In the genomic region with DNA sequence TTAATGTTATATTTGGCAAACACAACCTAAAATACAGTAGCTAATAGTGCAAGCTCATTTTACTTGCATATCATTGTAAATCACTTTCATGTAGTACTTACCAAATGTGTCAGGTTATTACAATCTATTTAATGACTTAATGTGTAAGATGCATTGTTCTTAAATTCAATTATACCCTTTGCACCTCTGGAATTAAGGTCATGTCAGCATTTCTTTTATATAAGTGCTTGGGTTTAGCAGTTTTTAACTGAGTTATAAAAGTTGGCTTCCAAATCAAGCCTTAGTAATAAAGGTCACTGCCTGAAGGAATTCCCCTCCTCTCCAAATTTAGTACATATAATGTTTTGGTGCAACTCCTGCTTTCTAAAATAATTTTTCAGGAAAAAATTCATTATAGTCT, we compare ENCODE assay signal across 34 cellular contexts. TPM values are rescaled to one million over a fixed set of nuclear protein-coding genes. Genes with fewer than 3 reads are reported as not detected.
"Had no signal": no experiment of that assay in that cellular context is flagged by ENCODE, and none has a peak within 500 bp of the region (broad histone marks: within the 10 kb centered on the region; RNA-seq: fewer than 3 reads in every experiment).

No MANE protein-coding gene starts in this region.

- H3K27ac ChIP-seq: neural progenitor cell, ovary, parathyroid adenoma, psoas muscle, skin epidermis, spleen, suprapubic skin, testis, tibial artery, transverse colon, upper lobe of right lung, uterus had no signal

- H3K27ac Mint-ChIP-seq: natural killer cell; nephron; neural progenitor cell; progenitor cell of endocrine pancreas; stimulated activated memory B cell treated with anti-CD40 and anti-IgM and Interleukin-4, amounts not matched to agents 10 μg/mL and 1 μg/mL and 100 μg/mL, for 72 hours; stimulated activated naive CD8-positive, alpha-beta T cell treated with anti-CD3 and anti-CD28 coated beads, Interleukin-15, amount 100 ng/mL, for 72 hours; type B pancreatic cell had no signal

- H3K9me3 ChIP-seq: ovary, psoas muscle, spleen, suprapubic skin, testis, tibial artery, transverse colon, upper lobe of right lung, uterus had no signal

- H3K27me3 Mint-ChIP-seq: progenitor cell of endocrine pancreas; stimulated activated memory B cell treated with anti-CD40 and anti-IgM and Interleukin-4, amounts not matched to agents 10 μg/mL and 1 μg/mL and 100 μg/mL, for 72 hours; type B pancreatic cell had no signal

- H3K4me1 Mint-ChIP-seq: natural killer cell; neural progenitor cell; stimulated activated memory B cell treated with anti-CD40 and anti-IgM and Interleukin-4, amounts not matched to agents 10 μg/mL and 1 μg/mL and 100 μg/mL, for 72 hours; stimulated activated naive CD8-positive, alpha-beta T cell treated with anti-CD3 and anti-CD28 coated beads, Interleukin-15, amount 100 ng/mL, for 72 hours had no signal

- DNase-seq: natural killer cell; occipital lobe; ovary; posterior cingulate gyrus; psoas muscle; right cardiac atrium; spleen; stimulated activated CD4-positive, alpha-beta T cell treated with anti-CD3 and anti-CD28 coated beads, Interleukin-12 subunit alpha, Interleukin-12 subunit beta, amount 100 ng/mL, for 4 hours; stimulated activated CD4-positive, alpha-beta T cell treated with anti-CD3 and anti-CD28 coated beads, Interleukin-1b, Interleukin-23, amount 100 ng/mL, for 48 hours; stimulated activated CD4-positive, alpha-beta T cell treated with anti-CD3 and anti-CD28 coated beads, Interleukin-4, amount 100 ng/mL, for 1 hour; stimulated activated CD4-positive, alpha-beta T cell treated with anti-CD3 and anti-CD28 coated beads, Interleukin-4, amount 100 ng/mL, for 4 hours; stimulated activated CD8-positive, alpha-beta memory T cell treated with anti-CD3 and anti-CD28 coated beads, Interleukin-4, amount 100 ng/mL, for 48 hours; stimulated activated naive CD4-positive, alpha-beta T cell; stimulated activated naive CD8-positive, alpha-beta T cell treated with anti-CD3 and anti-CD28 coated beads, Interleukin-15, amount 100 ng/mL, for 72 hours; stimulated activated naive CD8-positive, alpha-beta T cell treated with anti-CD3 and anti-CD28 coated beads, Interleukin-15, Interleukin-2, amounts not matched to agents 100 U/mL and 50 U/mL, for 24 hours; substantia nigra; testis; tibial artery; transverse colon; upper lobe of right lung; uterus had no signal

- H3K9ac ChIP-seq: neural progenitor cell, parathyroid adenoma had no signal

- H3K4me3 Mint-ChIP-seq: natural killer cell; nephron; neural progenitor cell; stimulated activated memory B cell treated with anti-CD40 and anti-IgM and Interleukin-4, amounts not matched to agents 10 μg/mL and 1 μg/mL and 100 μg/mL, for 72 hours; stimulated activated naive CD8-positive, alpha-beta T cell treated with anti-CD3 and anti-CD28 coated beads, Interleukin-15, amount 100 ng/mL, for 72 hours; type B pancreatic cell had no signal

- ATAC-seq: natural killer cell; psoas muscle; right cardiac atrium; sciatic nerve; stimulated activated memory B cell treated with anti-CD40 and anti-IgM and Interleukin-4, amounts not matched to agents 10 μg/mL and 1 μg/mL and 100 μg/mL, for 72 hours; stimulated activated naive CD8-positive, alpha-beta T cell treated with anti-CD3 and anti-CD28 coated beads, Interleukin-15, amount 100 ng/mL, for 72 hours; stimulated activated naive CD8-positive, alpha-beta T cell treated with anti-CD3 and anti-CD28 coated beads, Interleukin-15, Interleukin-2, amounts not matched to agents 100 U/mL and 50 U/mL, for 24 hours; upper lobe of right lung had no signal

- H3K79me2 ChIP-seq: parathyroid adenoma had no signal

- H3K36me3 Mint-ChIP-seq: natural killer cell; neural progenitor cell; stimulated activated memory B cell treated with anti-CD40 and anti-IgM and Interleukin-4, amounts not matched to agents 10 μg/mL and 1 μg/mL and 100 μg/mL, for 72 hours; type B pancreatic cell had no signal

- H3K4me2 ChIP-seq: neural progenitor cell, smooth muscle cell had no signal

- H3K27me3 ChIP-seq: neural progenitor cell, ovary, spleen, suprapubic skin, testis, tibial artery, transverse colon, upper lobe of right lung, uterus had no signal

- H3K4me3 ChIP-seq: neural progenitor cell, ovary, psoas muscle, skin epidermis, smooth muscle cell, spleen, suprapubic skin, testis, tibial artery, transverse colon, upper lobe of right lung, uterus had no signal

- H3K36me3 ChIP-seq: neural progenitor cell, ovary, spleen, suprapubic skin, tibial artery, transverse colon, upper lobe of right lung, uterus had no signal

- H2AFZ ChIP-seq: neural progenitor cell, parathyroid adenoma had no signal

- H3K9me3 Mint-ChIP-seq: natural killer cell; nephron; neural progenitor cell; stimulated activated memory B cell treated with anti-CD40 and anti-IgM and Interleukin-4, amounts not matched to agents 10 μg/mL and 1 μg/mL and 100 μg/mL, for 72 hours; stimulated activated naive CD8-positive, alpha-beta T cell treated with anti-CD3 and anti-CD28 coated beads, Interleukin-15, amount 100 ng/mL, for 72 hours; type B pancreatic cell had no signal

- H3K4me1 ChIP-seq: neural progenitor cell, parathyroid adenoma, psoas muscle, spleen, suprapubic skin, testis, transverse colon, upper lobe of right lung, uterus had no signal

RNA-seq across cellular contexts. Expression of a gene that starts 52.6 kb away (rescaled TPM):
- total RNA-seq: natural killer cell, occipital lobe, renal cortical epithelial cell, right cardiac atrium, smooth muscle cell, upper lobe of right lung had no signal
- polyA plus RNA-seq: neural cell, smooth muscle cell, spleen, urinary bladder had no signal
